ENCODE assay signal across 17 cellular contexts in genomic region chr1:67634396-67634935, GRCh38. TPM values are rescaled to one million over a fixed set of nuclear protein-coding genes. Genes with fewer than 3 reads are reported as not detected.
A peak's percentile ranks its signal among the peaks of the same experiment; 100 is the strongest.
DNase-seq lines count a peak whose midpoint lies in the region; ATAC-seq and TF ChIP-seq lines count a peak whose summit lies in the region.
"Had no signal": no experiment of that assay in that cellular context is flagged by ENCODE, and none has a peak within 500 bp of the region (broad histone marks: within the 10 kb centered on the region; RNA-seq: fewer than 3 reads in every experiment).

No MANE protein-coding gene starts in this region.

- H2AFZ ChIP-seq in hepatocyte: no peak overlapping the region

- no peaks in the 10 kb centered on the region for H3K36me3 Mint-ChIP-seq in activated naive CD4-positive, alpha-beta T cell treated with anti-CD3 and anti-CD28 coated beads for 36 hours (ENCODE audit: low read depth)
- H3K36me3 Mint-ChIP-seq in activated CD8-positive, alpha-beta memory T cell treated with anti-CD3 and anti-CD28 coated beads, Interleukin-2, amount 10 ng/mL, durations not matched to agents 7 days and 5 days: no peaks in the 10 kb centered on the region
- no peaks in the 10 kb centered on the region for H3K36me3 Mint-ChIP-seq in CD4-positive, alpha-beta T cell (ENCODE audit: low read depth)
- H3K36me3 Mint-ChIP-seq in activated T-cell treated with anti-CD3 and anti-CD28 coated beads, Interleukin-2, amount 50 U/mL, for 72 hours (ENCODE audit: insufficient read depth in 2 of 2): no peaks in the 10 kb centered on the region

- H3K27ac ChIP-seq in VCaP (peak overlapping the region; percentile 45), hepatocyte (peak overlapping the region; percentile 88)
- no peak overlapping the region for H3K27ac ChIP-seq in CD4-positive, alpha-beta T cell (ENCODE audit: low read depth, low read length)
- H3K27ac ChIP-seq: KMS-11 had no signal

- no peak overlapping the region for H3K4me3 Mint-ChIP-seq in activated naive CD4-positive, alpha-beta T cell treated with anti-CD3 and anti-CD28 coated beads for 36 hours
- no peak overlapping the region for H3K4me3 Mint-ChIP-seq in activated CD8-positive, alpha-beta memory T cell treated with anti-CD3 and anti-CD28 coated beads, Interleukin-2, amount 10 ng/mL, durations not matched to agents 7 days and 5 days
- H3K4me3 Mint-ChIP-seq in CD4-positive, alpha-beta T cell: no peak overlapping the region
- H3K4me3 Mint-ChIP-seq in activated T-cell treated with anti-CD3 and anti-CD28 coated beads, Interleukin-2, amount 50 U/mL, for 72 hours: no peak overlapping the region

- CTCF ChIA-PET in activated naive CD4-positive, alpha-beta T cell treated with anti-CD3 and anti-CD28 coated beads for 36 hours (lab: Charles Lee): no interaction called here
- CTCF ChIA-PET in activated CD8-positive, alpha-beta memory T cell treated with anti-CD3 and anti-CD28 coated beads, Interleukin-2, amount 10 ng/mL, durations not matched to agents 7 days and 5 days (lab: Charles Lee): no interaction called here
- CTCF ChIA-PET in CD4-positive, alpha-beta T cell (lab: Charles Lee): no interaction called here

- peak overlapping the region; percentile 3 for H3K27ac Mint-ChIP-seq in activated naive CD4-positive, alpha-beta T cell treated with anti-CD3 and anti-CD28 coated beads for 36 hours
- no peak overlapping the region for H3K27ac Mint-ChIP-seq in activated CD8-positive, alpha-beta memory T cell treated with anti-CD3 and anti-CD28 coated beads, Interleukin-2, amount 10 ng/mL, durations not matched to agents 7 days and 5 days
- no peak overlapping the region for H3K27ac Mint-ChIP-seq in CD4-positive, alpha-beta T cell
- H3K27ac Mint-ChIP-seq in activated T-cell treated with anti-CD3 and anti-CD28 coated beads, Interleukin-2, amount 50 U/mL, for 72 hours: no peak overlapping the region

- ATAC-seq in activated CD8-positive, alpha-beta memory T cell treated with anti-CD3 and anti-CD28 coated beads, Interleukin-2, amount 10 ng/mL, durations not matched to agents 7 days and 5 days: no peak
- no peak for ATAC-seq in CD4-positive, alpha-beta T cell (ENCODE audit: poor library complexity)
- ATAC-seq in activated T-cell treated with anti-CD3 and anti-CD28 coated beads, Interleukin-2, amount 50 U/mL, for 72 hours (replicated peaks in 1 of 2): no peak
- ATAC-seq: Right ventricle myocardium inferior had no signal

- DNase-seq in activated naive CD4-positive, alpha-beta T cell treated with anti-CD3 and anti-CD28 coated beads for 36 hours: no peak
- DNase-seq in activated naive CD4-positive, alpha-beta T cell (lab: John Stamatoyannopoulos, UW): no peak
- DNase-seq in hepatocyte (ENCODE audit: low spot score) (no peak), GF-D8 (lab: John Stamatoyannopoulos, UW) (no peak)
- DNase-seq in activated CD8-positive, alpha-beta memory T cell treated with anti-CD3 and anti-CD28 coated beads, Interleukin-2, amount 10 ng/mL, durations not matched to agents 7 days and 5 days: no peak
- DNase-seq in CD4-positive, alpha-beta T cell: no peak
- DNase-seq in activated T-cell treated with anti-CD3 and anti-CD28 coated beads, Interleukin-2, amount 50 U/mL, for 72 hours: no peak
- DNase-seq: 8988T, DMS79 treated with DMSO at 0.1 percent for 48 hours, H7, NCI-H1417, NCI-H187, NCI-H2227 treated with DMSO at 0.1 percent for 48 hours, NCI-H510A treated with DMSO at 0.1 percent for 48 hours had no signal

- H3K9me3 ChIP-seq in hepatocyte (ENCODE audit: low read depth): no peaks in the 10 kb centered on the region
- H3K9me3 ChIP-seq in CD4-positive, alpha-beta T cell (ENCODE audit: control insufficient read depth, low read length): no peaks in the 10 kb centered on the region

- no peaks in the 10 kb centered on the region for H3K27me3 ChIP-seq in hepatocyte
- H3K27me3 ChIP-seq in CD4-positive, alpha-beta T cell (ENCODE audit: control insufficient read depth, insufficient read depth, low read length): no peaks in the 10 kb centered on the region

- no peak overlapping the region for H3K4me3 ChIP-seq in hepatocyte

- no peaks in the 10 kb centered on the region for H3K9me3 Mint-ChIP-seq in activated naive CD4-positive, alpha-beta T cell treated with anti-CD3 and anti-CD28 coated beads for 36 hours
- H3K9me3 Mint-ChIP-seq in activated CD8-positive, alpha-beta memory T cell treated with anti-CD3 and anti-CD28 coated beads, Interleukin-2, amount 10 ng/mL, durations not matched to agents 7 days and 5 days (ENCODE audit: low read depth): no peaks in the 10 kb centered on the region
- no peaks in the 10 kb centered on the region for H3K9me3 Mint-ChIP-seq in CD4-positive, alpha-beta T cell
- H3K9me3 Mint-ChIP-seq in activated T-cell treated with anti-CD3 and anti-CD28 coated beads, Interleukin-2, amount 50 U/mL, for 72 hours: no peaks in the 10 kb centered on the region

- H3K36me3 ChIP-seq in hepatocyte (replicated peaks; ENCODE audit: insufficient read depth, low read depth): no peaks in the 10 kb centered on the region

- WGBS in hepatocyte (ENCODE audit: low lambda C conversion rate, missing lambda C conversion rate): 93% methylated on average over 6 of the region's 6 CpGs

- TF ChIP-seq CTCF in VCaP (conservative IDR thresholded peaks at IDR 0.05) (no peak), hepatocyte (IDR thresholded peaks at IDR 0.05; ENCODE audit: poor library complexity) (no peak)
- no peak for TF ChIP-seq CTCF in CD4-positive, alpha-beta T cell (IDR thresholded peaks at IDR 0.05)

- no peaks in the 10 kb centered on the region for H3K79me2 ChIP-seq in hepatocyte

- no peaks in the 10 kb centered on the region for H4K20me1 ChIP-seq in hepatocyte (ENCODE audit: insufficient read depth, poor library complexity, severe bottlenecking)

- no peaks in the 10 kb centered on the region for H3K9me2 ChIP-seq in hepatocyte (replicated peaks; ENCODE audit: insufficient read depth)

- POLR2A ChIA-PET in CD4-positive, alpha-beta T cell (lab: Charles Lee): no interaction called here

- peaks cover 3% of the 10 kb centered on the region for H3K27me3 Mint-ChIP-seq in activated naive CD4-positive, alpha-beta T cell treated with anti-CD3 and anti-CD28 coated beads for 36 hours (ENCODE audit: low read depth)
- peaks cover 7% of the 10 kb centered on the region for H3K27me3 Mint-ChIP-seq in activated CD8-positive, alpha-beta memory T cell treated with anti-CD3 and anti-CD28 coated beads, Interleukin-2, amount 10 ng/mL, durations not matched to agents 7 days and 5 days
- H3K27me3 Mint-ChIP-seq in CD4-positive, alpha-beta T cell: no peaks in the 10 kb centered on the region
- H3K27me3 Mint-ChIP-seq in activated T-cell treated with anti-CD3 and anti-CD28 coated beads, Interleukin-2, amount 50 U/mL, for 72 hours (ENCODE audit: low read depth): no peaks in the 10 kb centered on the region

- no peak overlapping the region for H3K4me2 ChIP-seq in hepatocyte
- H3K4me2 ChIP-seq: KMS-11 had no signal

- peaks cover 39% of the 10 kb centered on the region for H3K4me1 ChIP-seq in hepatocyte (ENCODE audit: insufficient read depth)

- intact Hi-C loops in activated naive CD4-positive, alpha-beta T cell treated with anti-CD3 and anti-CD28 coated beads for 36 hours (cut with micrococcal nuclease): no loop called here
- intact Hi-C loops in CD4-positive, alpha-beta T cell (cut with DNase I, micrococcal nuclease): no loop called here

- H3K4me1 Mint-ChIP-seq in activated naive CD4-positive, alpha-beta T cell treated with anti-CD3 and anti-CD28 coated beads for 36 hours (ENCODE audit: low read depth): peaks cover 16% of the 10 kb centered on the region
- H3K4me1 Mint-ChIP-seq in activated CD8-positive, alpha-beta memory T cell treated with anti-CD3 and anti-CD28 coated beads, Interleukin-2, amount 10 ng/mL, durations not matched to agents 7 days and 5 days: peaks cover 10% of the 10 kb centered on the region
- peaks cover 18% of the 10 kb centered on the region for H3K4me1 Mint-ChIP-seq in CD4-positive, alpha-beta T cell (ENCODE audit: low read depth)
- peaks cover 17% of the 10 kb centered on the region for H3K4me1 Mint-ChIP-seq in activated T-cell treated with anti-CD3 and anti-CD28 coated beads, Interleukin-2, amount 50 U/mL, for 72 hours (ENCODE audit: low read depth)

RNA-seq across cellular contexts. Expression of gene GADD45A, which starts 50.5 kb away (rescaled TPM):
- total RNA-seq in activated naive CD4-positive, alpha-beta T cell treated with anti-CD3 and anti-CD28 coated beads for 36 hours: 10 to 100 TPM; 47.0 to 48.3 TPM
- total RNA-seq in hepatocyte: 90.5 and 93.1 TPM in 2 replicates
- polyA plus RNA-seq in hepatocyte: 175 and 178 TPM in 2 replicates
- total RNA-seq in activated CD8-positive, alpha-beta memory T cell treated with anti-CD3 and anti-CD28 coated beads, Interleukin-2, amount 10 ng/mL, durations not matched to agents 7 days and 5 days: 10 to 100 TPM; 30.2 to 33.7 TPM
- 100 to 1,000 TPM; 136 to 140 TPM for total RNA-seq in CD4-positive, alpha-beta T cell
- total RNA-seq in activated T-cell treated with anti-CD3 and anti-CD28 coated beads, Interleukin-2, amount 50 U/mL, for 72 hours: 100 to 1,000 TPM; 113 to 135 TPM
